Comparison of ENCODE assay signal across 22 cellular contexts in genomic region chr11:1271927-1272326, GRCh38. TPM values are rescaled to one million over a fixed set of nuclear protein-coding genes. Genes with fewer than 3 reads are reported as not detected.
DNase-seq lines count a peak whose midpoint lies in the region; ATAC-seq and TF ChIP-seq lines count a peak whose summit lies in the region.
"Had no signal": no experiment of that assay in that cellular context is flagged by ENCODE, and none has a peak within 500 bp of the region (broad histone marks: within the 10 kb centered on the region; RNA-seq: fewer than 3 reads in every experiment).

No MANE protein-coding gene starts in this region.

- TF ChIP-seq CTCF in cardiac muscle cell (IDR thresholded peaks at IDR 0.05; ENCODE audit: low read depth, low read length) (no peak), GM23338 (conservative IDR thresholded peaks at IDR 0.05; ENCODE audit: low read depth in 2 of 2) (no peak)

- peaks cover 6% of the 10 kb centered on the region for H3K27me3 Mint-ChIP-seq in GM23338 (ENCODE audit: insufficient read depth, low read depth, poor library complexity)
- H3K27me3 Mint-ChIP-seq in stimulated activated memory B cell treated with anti-CD40 and anti-IgM and Interleukin-4, amounts not matched to agents 10 μg/mL and 1 μg/mL and 100 μg/mL, for 72 hours, result no peaks in the 10 kb centered on the region
- H3K27me3 Mint-ChIP-seq: CD4-positive, alpha-beta T cell; IgD-negative memory B cell had no signal

- no peak overlapping the region for H3K27ac Mint-ChIP-seq in GM23338
- no peak overlapping the region for H3K27ac Mint-ChIP-seq in stimulated activated memory B cell treated with anti-CD40 and anti-IgM and Interleukin-4, amounts not matched to agents 10 μg/mL and 1 μg/mL and 100 μg/mL, for 72 hours
- H3K27ac Mint-ChIP-seq: CD4-positive, alpha-beta T cell; IgD-negative memory B cell had no signal

- intact Hi-C loops in cardiac septum (cut with DNase I), result no loop called here

- no peaks in the 10 kb centered on the region for H4K20me1 ChIP-seq in GM23338 (replicated peaks; ENCODE audit: insufficient read depth)

- H3K9me2 ChIP-seq in GM23338 (ENCODE audit: insufficient read depth), result no peaks in the 10 kb centered on the region

- H3K9me3 Mint-ChIP-seq in GM23338, result peaks cover 6% of the 10 kb centered on the region; the same call in 1 of the 3 replicates
- no peaks in the 10 kb centered on the region for H3K9me3 Mint-ChIP-seq in stimulated activated memory B cell treated with anti-CD40 and anti-IgM and Interleukin-4, amounts not matched to agents 10 μg/mL and 1 μg/mL and 100 μg/mL, for 72 hours
- H3K9me3 Mint-ChIP-seq: CD4-positive, alpha-beta T cell; IgD-negative memory B cell had no signal

- H3K9me3 ChIP-seq in cardiac muscle cell (ENCODE audit: low read depth), result no peaks in the 10 kb centered on the region

- H3K27me3 ChIP-seq in cardiac muscle cell, result no peaks in the 10 kb centered on the region
- no peaks in the 10 kb centered on the region for H3K27me3 ChIP-seq in GM23338 (ENCODE audit: insufficient read depth)
- H3K27me3 ChIP-seq: BLaER1 treated with 17β-estradiol and CSF1 and Interleukin-3, amounts not matched to agents 10 nM and 100 nM had no signal

- no peak overlapping the region for H3K4me3 Mint-ChIP-seq in GM23338
- H3K4me3 Mint-ChIP-seq in stimulated activated memory B cell treated with anti-CD40 and anti-IgM and Interleukin-4, amounts not matched to agents 10 μg/mL and 1 μg/mL and 100 μg/mL, for 72 hours, result no peak overlapping the region
- H3K4me3 Mint-ChIP-seq: CD4-positive, alpha-beta T cell; IgD-negative memory B cell had no signal

- no peaks in the 10 kb centered on the region for H3K36me3 ChIP-seq in cardiac muscle cell
- H3K36me3 ChIP-seq in GM23338 (ENCODE audit: insufficient read depth), result no peaks in the 10 kb centered on the region

- H3K79me2 ChIP-seq in GM23338 (replicated peaks; ENCODE audit: insufficient read depth), result no peaks in the 10 kb centered on the region

- H3K4me1 Mint-ChIP-seq in GM23338, result no peaks in the 10 kb centered on the region; the same call in 2 of the 3 replicates
- no peaks in the 10 kb centered on the region for H3K4me1 Mint-ChIP-seq in stimulated activated memory B cell treated with anti-CD40 and anti-IgM and Interleukin-4, amounts not matched to agents 10 μg/mL and 1 μg/mL and 100 μg/mL, for 72 hours
- H3K4me1 Mint-ChIP-seq: IgD-negative memory B cell had no signal

- no peaks in the 10 kb centered on the region for H3F3A ChIP-seq in GM23338 (replicated peaks; ENCODE audit: low read depth)

- no peak overlapping the region for H2AFZ ChIP-seq in GM23338

- H3K27ac ChIP-seq in cardiac muscle cell (peak overlapping the region; percentile 54), GM23338 (ENCODE audit: low read depth) (no peak overlapping the region)
- H3K27ac ChIP-seq: BLaER1 treated with 17β-estradiol and CSF1 and Interleukin-3, amounts not matched to agents 10 nM and 100 nM had no signal

- ATAC-seq in GM23338 (peak; percentile 21; the same call in 2 of the 3 replicates), esophagus mucosa (peak; percentile 3), HG02759 (IDR thresholded peaks at IDR 0.05; ENCODE audit: unreplicated experiment) (no peak), GM19351 (IDR thresholded peaks at IDR 0.05; ENCODE audit: unreplicated experiment) (no peak)
- peak; percentile 22 for ATAC-seq in stimulated activated memory B cell treated with anti-CD40 and anti-IgM and Interleukin-4, amounts not matched to agents 10 μg/mL and 1 μg/mL and 100 μg/mL, for 72 hours

- DNase-seq in cardiac muscle cell (ENCODE audit: low read depth in 1 of 2, low spot score in 1 of 2) (no peak), cardiac septum (ENCODE audit: low spot score) (no peak), GM23338 (ENCODE audit: low spot score) (no peak)
- DNase-seq: CD4-positive, alpha-beta T cell; HCEC 1CT; NCI-H1048; NCI-H1417; NCI-H1694; NCI-H2029 treated with DMSO at 0.1 percent for 48 hours; NCI-H226; NCI-H510A; NCI-H69; RPMI8226; SHP77 treated with DMSO at 0.1 percent for 48 hours had no signal

- H3K4me2 ChIP-seq in GM23338, result no peak overlapping the region

- H3K4me3 ChIP-seq in cardiac muscle cell, result no peak overlapping the region
- no peak overlapping the region for H3K4me3 ChIP-seq in GM23338
- H3K4me3 ChIP-seq: BLaER1 treated with 17β-estradiol and CSF1 and Interleukin-3, amounts not matched to agents 10 nM and 100 nM had no signal

- peaks cover 16% of the 10 kb centered on the region for H3K4me1 ChIP-seq in cardiac muscle cell (ENCODE audit: low read depth)
- no peaks in the 10 kb centered on the region for H3K4me1 ChIP-seq in GM23338 (ENCODE audit: insufficient read depth)

- H3K36me3 Mint-ChIP-seq in GM23338 (ENCODE audit: low read depth), result peaks cover 6% of the 10 kb centered on the region; the same call in 1 of the 3 replicates
- peaks cover 21% of the 10 kb centered on the region for H3K36me3 Mint-ChIP-seq in stimulated activated memory B cell treated with anti-CD40 and anti-IgM and Interleukin-4, amounts not matched to agents 10 μg/mL and 1 μg/mL and 100 μg/mL, for 72 hours
- H3K36me3 Mint-ChIP-seq: IgD-negative memory B cell had no signal

TF ChIP-seq in GM23338, 12 proteins besides CTCF, POLR2A, EP300 and RAD21 (continues in another document):
- no peak for TF ChIP-seq STAT1 (IDR thresholded peaks at IDR 0.05; ENCODE audit: unreplicated experiment)
- no peak for TF ChIP-seq POLR2AphosphoS5 (IDR thresholded peaks at IDR 0.05; ENCODE audit: low read depth)
- TF ChIP-seq EZH2 (IDR thresholded peaks at IDR 0.05; ENCODE audit: low read depth, unreplicated experiment), result no peak
- TF ChIP-seq ETS1 (IDR thresholded peaks at IDR 0.05), result no peak
- no peak for TF ChIP-seq ZNF114 (CRISPR knock-in tag; IDR thresholded peaks at IDR 0.05)
- no peak for TF ChIP-seq ZNF331 (CRISPR knock-in tag; IDR thresholded peaks at IDR 0.05; ENCODE audit: low read depth)
- TF ChIP-seq CREB1 (CRISPR knock-in tag; IDR thresholded peaks at IDR 0.05; ENCODE audit: low read depth), result no peak
- no peak for TF ChIP-seq JUNB (IDR thresholded peaks at IDR 0.05; ENCODE audit: unreplicated experiment)

RNA-seq across cellular contexts. Expression of gene TOLLIP, which starts 37.5 kb away (rescaled TPM):
- 34.7 and 39.0 TPM in 2 replicates for total RNA-seq in cardiac muscle cell
- polyA plus RNA-seq in cardiac muscle cell, result 58.7 and 61.8 TPM in 2 replicates
- 46.9 TPM for total RNA-seq in cardiac septum
- 11.7 and 18.0 TPM in 2 replicates for total RNA-seq in GM23338 (2014; rRNA removed; shearing (Covaris generic))
- 9.7 and 13.5 TPM in 2 replicates for polyA plus RNA-seq in GM23338 (2016; fragmentation: Nextera tagmentation; extraction: Ambion mirVana)
- total RNA-seq in esophagus mucosa, result 118 TPM

RNA-seq across cellular contexts. Expression of gene MUC5B, which starts 49.1 kb away (rescaled TPM):
- total RNA-seq in cardiac muscle cell (not detected in 2 replicates), cardiac septum (not detected), esophagus mucosa (16.0 TPM)
- polyA plus RNA-seq in cardiac muscle cell (not detected in 2 replicates), GM23338 (2016; fragmentation: Nextera tagmentation; extraction: Ambion mirVana) (0.05 and 0.18 TPM in 2 replicates)
- 0.90 TPM in 1 of 2 replicates, not detected in the other for total RNA-seq in GM23338 (2014; rRNA removed; shearing (Covaris generic))
- total RNA-seq: A172; CD4-positive, alpha-beta T cell had no signal
- polyA plus RNA-seq: AG04450, IgD-negative memory B cell had no signal

Comparison
In these comparisons a context has a peak if more than half of its experiments do, and no peak if none do; other contexts are left out.
1. ATAC-seq: peak in GM23338 (single experiment), esophagus mucosa (single experiment) and stimulated activated memory B cell treated with anti-CD40 and anti-IgM and Interleukin-4, amounts not matched to agents 10 μg/mL and 1 μg/mL and 100 μg/mL, for 72 hours (single experiment); none in HG02759 (single experiment) and GM19351 (single experiment).